In the genomic region with DNA sequence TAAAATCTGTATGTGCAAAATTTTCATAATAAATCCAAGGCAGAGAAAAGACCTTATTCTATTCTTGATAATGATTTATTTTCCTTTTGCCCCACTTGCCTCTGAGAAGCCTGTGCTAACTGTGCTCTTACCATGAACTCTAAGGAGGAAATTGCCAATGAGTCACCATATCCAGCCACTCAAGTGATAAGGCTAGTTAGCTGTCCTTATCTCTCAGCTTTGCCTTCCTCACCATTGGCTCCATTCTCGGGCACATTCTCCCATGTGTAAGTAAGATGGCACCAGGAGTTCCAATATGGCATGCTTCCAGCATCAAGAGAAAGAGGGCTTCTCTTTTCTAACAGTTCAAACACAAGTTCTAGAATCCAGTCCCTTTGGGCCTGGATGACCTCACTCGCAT, we compare ENCODE assay signal across 24 cellular contexts.
"Had no signal": no experiment of that assay in that cellular context is flagged by ENCODE, and none has a peak within 500 bp of the region (broad histone marks: within the 10 kb centered on the region; RNA-seq: fewer than 3 reads in every experiment).

No MANE protein-coding gene starts in this region.

- H3K4me3 Mint-ChIP-seq: activated CD8-positive, alpha-beta T cell treated with anti-CD3 and anti-CD28 coated beads, Interleukin-2, amount 10 ng/mL, durations not matched to agents 7 days and 5 days; activated naive CD4-positive, alpha-beta T cell treated with anti-CD3 and anti-CD28 coated beads, Interleukin-2, amount 50 U/mL, for 24 hours; activated T-helper 1 cell treated with anti-CD3 and anti-CD28 coated beads, Interleukin-12 subunit alpha, Interleukin-12 subunit beta, Interleukin-2, Interleukin-4 antibody, amounts not matched to agents 30 ng/mL and 10 ng/mL and 1 ng/mL, durations not matched to agents 14 hours and 24 hours and 36 hours; brain; effector memory CD8-positive, alpha-beta T cell; memory B cell; naive B cell; neural crest cell; T-cell; T-helper 2 cell treated with Interferon-gamma antibody and Interleukin-4, amounts not matched to agents 5 μg/mL and 100 μg/mL, for 36 hours had no signal

- DNase-seq: activated CD4-positive, alpha-beta T cell treated with anti-CD3 and anti-CD28 coated beads for 1 hour; activated CD4-positive, alpha-beta T cell treated with anti-CD3 and anti-CD28 coated beads, Interleukin-2, amount 50 U/mL, for 1 hour; activated CD8-positive, alpha-beta T cell treated with anti-CD3 and anti-CD28 coated beads, Interleukin-2, amount 10 ng/mL, durations not matched to agents 7 days and 5 days; activated gamma-delta T cell; anterior cingulate cortex; central memory CD4-positive, alpha-beta T cell; dorsolateral prefrontal cortex; effector memory CD8-positive, alpha-beta T cell; heart right ventricle; naive B cell; posterior cingulate gyrus; sigmoid colon; stimulated activated CD4-positive, alpha-beta T cell treated with anti-CD3 and anti-CD28 coated beads, Interleukin-4, amount 100 ng/mL, for 1 hour; stimulated activated naive CD4-positive, alpha-beta T cell; T-cell; upper lobe of left lung had no signal

- H3K27me3 Mint-ChIP-seq: activated naive CD4-positive, alpha-beta T cell treated with anti-CD3 and anti-CD28 coated beads, Interleukin-2, amount 50 U/mL, for 24 hours; brain; effector memory CD8-positive, alpha-beta T cell; memory B cell; naive B cell; T-cell had no signal

- FAIRE-seq: endothelial cell of umbilical vein had no signal

- H3K36me3 ChIP-seq: esophagus muscularis mucosa, heart right ventricle, sigmoid colon, upper lobe of left lung had no signal

- H3K4me3 ChIP-seq: dorsolateral prefrontal cortex, esophagus muscularis mucosa, heart right ventricle, sigmoid colon, upper lobe of left lung had no signal

- H3K27me3 ChIP-seq: dorsolateral prefrontal cortex, esophagus muscularis mucosa, heart right ventricle, sigmoid colon, upper lobe of left lung had no signal

- H3K9me3 Mint-ChIP-seq: effector memory CD8-positive, alpha-beta T cell; neural crest cell had no signal

- H3K27ac Mint-ChIP-seq: activated CD8-positive, alpha-beta T cell treated with anti-CD3 and anti-CD28 coated beads, Interleukin-2, amount 10 ng/mL, durations not matched to agents 7 days and 5 days; activated naive CD4-positive, alpha-beta T cell treated with anti-CD3 and anti-CD28 coated beads, Interleukin-2, amount 50 U/mL, for 24 hours; activated T-helper 1 cell treated with anti-CD3 and anti-CD28 coated beads, Interleukin-12 subunit alpha, Interleukin-12 subunit beta, Interleukin-2, Interleukin-4 antibody, amounts not matched to agents 30 ng/mL and 10 ng/mL and 1 ng/mL, durations not matched to agents 14 hours and 24 hours and 36 hours; brain; effector memory CD8-positive, alpha-beta T cell; memory B cell; naive B cell; T-cell; T-helper 2 cell treated with Interferon-gamma antibody and Interleukin-4, amounts not matched to agents 5 μg/mL and 100 μg/mL, for 36 hours had no signal

- H3K9me3 ChIP-seq: esophagus muscularis mucosa, upper lobe of left lung had no signal

- H3K4me1 ChIP-seq: heart right ventricle had no signal

- ATAC-seq: activated CD8-positive, alpha-beta T cell treated with anti-CD3 and anti-CD28 coated beads, Interleukin-2, amount 10 ng/mL, durations not matched to agents 7 days and 5 days; effector memory CD8-positive, alpha-beta T cell; heart right ventricle; T-cell had no signal

- H3K27ac ChIP-seq: dorsolateral prefrontal cortex, esophagus muscularis mucosa, heart right ventricle, sigmoid colon, upper lobe of left lung had no signal

- H3K4me1 Mint-ChIP-seq: activated naive CD4-positive, alpha-beta T cell treated with anti-CD3 and anti-CD28 coated beads, Interleukin-2, amount 50 U/mL, for 24 hours; memory B cell; naive B cell; T-cell had no signal

- H3K36me3 Mint-ChIP-seq: activated naive CD4-positive, alpha-beta T cell treated with anti-CD3 and anti-CD28 coated beads, Interleukin-2, amount 50 U/mL, for 24 hours; brain; memory B cell; naive B cell; T-cell had no signal
